19 cellular contexts compared by ENCODE assay signal in genomic region chr12:108461071-108461670, GRCh38. TPM values are rescaled to one million over a fixed set of nuclear protein-coding genes. Genes with fewer than 3 reads are reported as not detected.
DNase-seq lines count a peak whose midpoint lies in the region; ATAC-seq, FAIRE-seq and TF ChIP-seq lines count a peak whose summit lies in the region.
"Had no signal": no experiment of that assay in that cellular context is flagged by ENCODE, and none has a peak within 500 bp of the region (broad histone marks: within the 10 kb centered on the region; RNA-seq: fewer than 3 reads in every experiment).

No MANE protein-coding gene starts in this region.

- H2AFZ ChIP-seq in H1 (ENCODE audit: low read length): no peak overlapping the region

- no peaks in the 10 kb centered on the region for H4K20me1 ChIP-seq in H1 (replicated peaks in 1 of 2; ENCODE audit: control insufficient read depth in 1 of 2, insufficient read depth in 2 of 2, low read length in 2 of 2)

- peaks cover 0 to 5% (median 0%) of the 10 kb centered on the region in 4 experiments; a peak in 2 of 7 replicates for H3K4me1 ChIP-seq in H1 (replicated peaks in 1 of 4; ENCODE audit: control insufficient read depth in 3 of 4, insufficient read depth in 4 of 4, low read length in 3 of 4)

- no peak overlapping the region for H3K18ac ChIP-seq in H1 (ENCODE audit: extremely low read depth, low read length)

- no peak overlapping the region for H2BK5ac ChIP-seq in H1 (ENCODE audit: low read depth, low read length)

- TF ChIP-seq RAD21 in H1 (IDR thresholded peaks at IDR 0.05 in 1 of 2, conservative IDR thresholded peaks at IDR 0.05 in 1 of 2; ENCODE audit: low read depth in 2 of 2, low read length in 2 of 2): no peak

- H2BK12ac ChIP-seq in H1 (ENCODE audit: low read depth, low read length): peak overlapping the region; percentile 19; the same call in 1 of the 2 replicates

- H4K91ac ChIP-seq in H1 (replicated peaks; ENCODE audit: insufficient read length, low read length): no peak overlapping the region

- H3K23me2 ChIP-seq in H1 (ENCODE audit: low read depth, low read length): peaks cover 2% of the 10 kb centered on the region; the same call in 1 of the 2 replicates

- no peak overlapping the region for H4K8ac ChIP-seq in H1 (ENCODE audit: extremely low read depth, insufficient read depth, low read length)

- no peak for ATAC-seq in HG02678 (IDR thresholded peaks at IDR 0.05; ENCODE audit: unreplicated experiment)

- no peaks in the 10 kb centered on the region for H3K9me3 ChIP-seq in H1 (ENCODE audit: insufficient read depth in 2 of 2, low read depth in 1 of 2, low read length in 1 of 2)

- no peaks in the 10 kb centered on the region for H3K27me3 ChIP-seq in H1 (replicated peaks in 1 of 4; ENCODE audit: control insufficient read depth in 3 of 4, extremely low read depth in 1 of 4, insufficient read depth in 3 of 4, low read length in 3 of 4)

- H2BK20ac ChIP-seq in H1 (ENCODE audit: low read length): no peak overlapping the region

- no peak for TF ChIP-seq POLR2A in H1 (IDR thresholded peaks at IDR 0.05; ENCODE audit: control extremely low read depth in 1 of 2, low read depth in 2 of 2, low read length in 2 of 2)

- peak; percentile 24 for DNase-seq in Caki2 (ENCODE audit: low read depth)
- no peak for DNase-seq in H1 (ENCODE audit: low read depth in 1 of 2, low spot score in 2 of 2)
- peak; percentile 65 for DNase-seq in left kidney (ENCODE audit: low read depth, low spot score)
- peak; percentile 59 for DNase-seq in renal cortical epithelial cell (ENCODE audit: low read depth)
- no peak for DNase-seq in NCI-H1436 treated with DMSO at 0.1 percent for 48 hours (lab: John Stamatoyannopoulos, UW)
- no peak for DNase-seq in NCI-H1417 (lab: John Stamatoyannopoulos, UW)
- DNase-seq: C1 segment of cervical spinal cord; CD4-positive, alpha-beta T cell; DMS153; DMS79 treated with DMSO at 0.1 percent for 48 hours; EL; GOT3; HCEC 1CT; HFFc6 had no signal

- no peak for TF ChIP-seq EP300 in H1 (IDR thresholded peaks at IDR 0.05; ENCODE audit: borderline replicate concordance in 1 of 2, low read depth in 2 of 2, low read length in 2 of 2)

- 92% methylated on average over 4 of the region's 4 CpGs; no CpG with 5 or more reads in 1 of the 2 experiments for WGBS in H1 (ENCODE audit: extremely low coverage in 1 of 2, insufficient coverage in 1 of 2, insufficient read length in 1 of 2, insufficient replicate concordance in 2 of 2, low coverage in 1 of 2, low lambda C conversion rate in 2 of 2, missing lambda C conversion rate in 1 of 2), 2 experiments

- no peak overlapping the region for H2BK15ac ChIP-seq in H1 (ENCODE audit: low read length)

- H3K56ac ChIP-seq in H1 (replicated peaks; ENCODE audit: insufficient read length, low read depth, low read length): no peak overlapping the region

- peak overlapping the region; percentile 3 for H2BK120ac ChIP-seq in H1 (replicated peaks; ENCODE audit: low read depth, low read length)

- H3K4me3 ChIP-seq in H1 (ENCODE audit: extremely low read depth in 1 of 4, insufficient read depth in 2 of 4, low read depth in 3 of 4, low read length in 4 of 4): no peak overlapping the region

- H3K27ac ChIP-seq in H1 (ENCODE audit: low read depth, low read length): no peak overlapping the region
- H3K27ac ChIP-seq: HL-60 had no signal

- H3K9ac ChIP-seq in H1 (replicated peaks in 1 of 4; ENCODE audit: extremely low read depth in 1 of 4, low read depth in 3 of 4, low read length in 3 of 4): no peak overlapping the region

- no peak for TF ChIP-seq CTCF in H1 (IDR thresholded peaks at IDR 0.05; ENCODE audit: control extremely low read depth in 1 of 3, insufficient read depth in 1 of 3, low read depth in 1 of 3, low read length in 3 of 3)

- no peaks in the 10 kb centered on the region for H3K36me3 ChIP-seq in H1 (ENCODE audit: control insufficient read depth in 2 of 4, insufficient read depth in 4 of 4, low read length in 3 of 4)

- H3K4me2 ChIP-seq in H1 (ENCODE audit: insufficient read depth in 1 of 2, low read depth in 2 of 2, low read length in 2 of 2): no peak overlapping the region

- H3K79me2 ChIP-seq in H1 (ENCODE audit: control insufficient read depth in 1 of 2, insufficient read depth in 2 of 2, low read length in 2 of 2): no peaks in the 10 kb centered on the region

- H3K23ac ChIP-seq in H1 (ENCODE audit: insufficient read length): no peak overlapping the region

- in situ Hi-C loops in Caki2 (cut with HindIII; ENCODE audit: low pct_unique_long_range_greater_than_20kb, low sequenced_read_pairs): no loop called here

- H3K79me1 ChIP-seq in H1 (ENCODE audit: low read depth, low read length): no peaks in the 10 kb centered on the region

- H3K14ac ChIP-seq in H1 (ENCODE audit: insufficient read length): no peak overlapping the region

- no peak overlapping the region for H3K4ac ChIP-seq in H1 (replicated peaks; ENCODE audit: insufficient read length, low read depth, low read length)

- no peak overlapping the region; the same call in 1 of the 2 replicates for H2AK5ac ChIP-seq in H1 (ENCODE audit: low read depth, low read length)

- CTCF ChIA-PET in H1 (lab: Charles Lee; ENCODE audit: partially characterized antibody): interaction anchor here (0.6 to 1.5 kb wide), 5 partner anchors 11 to 88 kb away, joined by 3 to 4 read pairs (median 3); no protein-coding TSS in a partner anchor

- FAIRE-seq in H1 (lab: Jason Lieb, UNC): no peak
- FAIRE-seq: D721Med, G401.6, GM12891 had no signal

- POLR2A ChIA-PET in H1 (lab: Charles Lee; ENCODE audit: partially characterized antibody): no interaction called here

- no peak overlapping the region for H4K5ac ChIP-seq in H1 (ENCODE audit: insufficient read length, low read depth, low read length)

TF ChIP-seq in H1, 55 proteins besides CTCF, POLR2A, EP300 and RAD21:
- TF ChIP-seq CHD2 (IDR thresholded peaks at IDR 0.05; ENCODE audit: low read length) (no peak), PHF8 (conservative IDR thresholded peaks at IDR 0.05; ENCODE audit: low read depth, low read length) (no peak), ATF3 (IDR thresholded peaks at IDR 0.05; ENCODE audit: insufficient read depth, low read depth, low read length) (no peak), SP4 (IDR thresholded peaks at IDR 0.05; ENCODE audit: low read length) (no peak), USF2 (IDR thresholded peaks at IDR 0.05; ENCODE audit: low read length) (no peak), TBP (IDR thresholded peaks at IDR 0.05; ENCODE audit: low read depth, low read length) (no peak), RNF2 (IDR thresholded peaks at IDR 0.05; ENCODE audit: borderline replicate concordance, low read depth, low read length, missing control alignments, poor library complexity, severe bottlenecking) (no peak), SIRT6 (IDR thresholded peaks at IDR 0.05; ENCODE audit: low read length) (no peak), POLR2AphosphoS5 (IDR thresholded peaks at IDR 0.05; ENCODE audit: low read depth, low read length) (no peak), JUN (IDR thresholded peaks at IDR 0.05; ENCODE audit: low read depth, low read length) (no peak), YY1 (IDR thresholded peaks at IDR 0.05; ENCODE audit: low read depth, low read length) (no peak), HDAC2 (IDR thresholded peaks at IDR 0.05; ENCODE audit: borderline replicate concordance in 1 of 2, low read depth in 2 of 2, low read length in 2 of 2) (no peak), RBBP5 (IDR thresholded peaks at IDR 0.05; ENCODE audit: borderline replicate concordance, low read depth, low read length) (no peak), TEAD4 (IDR thresholded peaks at IDR 0.05; ENCODE audit: low read depth, low read length) (no peak), MAX (IDR thresholded peaks at IDR 0.05) (no peak), ZNF274 (IDR thresholded peaks at IDR 0.05; ENCODE audit: borderline replicate concordance, extremely low read depth, low read length) (no peak)

RNA-seq across cellular contexts. Expression of gene FICD, which starts 53.9 kb away (rescaled TPM):
- 1.4 and 1.7 TPM in 2 replicates for total RNA-seq in Caki2 (2014; rRNA removed; shearing (Covaris generic); ENCODE audit: low replicate concordance)
- 6.0 TPM in 2 replicates for total RNA-seq in H1 (2021; fragmentation: NEBNext Ultra II Directional; extraction: Animal tissue kit (Norgen Biotek cat#: 25700))
- polyA plus RNA-seq in H1 (2011; rRNA removed): 2.2 and 3.0 TPM in 2 replicates
- polyA plus RNA-seq in H1 (2011; cell fraction: cytosol; rRNA removed): 2.3 TPM
- 6.1 TPM for polyA plus RNA-seq in H1 (2011; cell fraction: nucleus; rRNA removed)
- polyA plus RNA-seq in H1 (2012, experiment 1 of 2): 4.6 to 6.0 TPM (median 5.7 TPM) in 4 replicates
- polyA plus RNA-seq in H1 (2012, experiment 2 of 2): 1.9 TPM
- polyA plus RNA-seq in H1 (2013, experiment 1 of 2): 5.6 TPM
- 6.5 TPM for polyA plus RNA-seq in H1 (2013, experiment 2 of 2)
- 5.3 TPM in 2 replicates for polyA minus RNA-seq in H1 (2011; rRNA and poly(A)+ RNA removed)
- 4.6 TPM for polyA minus RNA-seq in H1 (2011; cell fraction: cytosol; rRNA and poly(A)+ RNA removed)
- polyA minus RNA-seq in H1 (2011; cell fraction: nucleus; rRNA and poly(A)+ RNA removed): 7.9 TPM
- 6.4 and 7.8 TPM in 2 replicates for total RNA-seq in renal cortical epithelial cell

Comparison
In these comparisons a context has a peak if more than half of its experiments do, and no peak if none do; other contexts are left out.
1. DNase-seq: peak in Caki2 (single experiment), left kidney (single experiment) and renal cortical epithelial cell (single experiment); none in H1 (0 of 2), NCI-H1436 treated with DMSO at 0.1 percent for 48 hours (single experiment) and NCI-H1417 (0 of 3).